25 cellular contexts compared by ENCODE assay signal in the genomic region with DNA sequence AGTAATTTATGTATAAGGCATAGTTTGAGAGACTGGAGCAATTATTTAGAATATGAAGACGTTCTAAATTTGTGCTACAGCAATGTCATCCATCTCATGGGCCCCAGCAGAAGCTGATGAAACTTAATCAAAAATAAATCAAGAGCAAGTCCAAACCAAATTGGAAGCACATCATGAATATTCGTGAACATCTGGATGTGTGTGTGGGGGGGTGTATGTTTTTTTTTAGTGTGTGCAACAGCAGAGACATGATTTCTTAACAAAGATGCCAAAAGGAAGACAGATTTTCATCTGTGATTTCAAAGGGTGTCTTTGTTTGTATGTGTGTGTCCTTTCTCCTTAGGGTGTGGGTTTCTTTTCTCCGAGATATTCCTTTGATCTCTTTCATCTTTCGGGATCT. TPM values are rescaled to one million over a fixed set of nuclear protein-coding genes. Genes with fewer than 3 reads are reported as not detected.
A peak's percentile ranks its signal among the peaks of the same experiment; 100 is the strongest.
DNase-seq lines count a peak whose midpoint lies in the region; ATAC-seq, FAIRE-seq and TF ChIP-seq lines count a peak whose summit lies in the region.
"Had no signal": no experiment of that assay in that cellular context is flagged by ENCODE, and none has a peak within 500 bp of the region (broad histone marks: within the 10 kb centered on the region; RNA-seq: fewer than 3 reads in every experiment).

No MANE protein-coding gene starts in this region.

- H3K9me3 ChIP-seq in Caco-2: no peaks in the 10 kb centered on the region
- H3K9me3 ChIP-seq in vagina: no peaks in the 10 kb centered on the region
- H3K9me3 ChIP-seq: Peyer's patch had no signal

- H3K9me3 Mint-ChIP-seq in Caco-2 (ENCODE audit: unreplicated experiment): no peaks in the 10 kb centered on the region
- no peaks in the 10 kb centered on the region for H3K9me3 Mint-ChIP-seq in neural crest cell
- no peaks in the 10 kb centered on the region for H3K9me3 Mint-ChIP-seq in activated CD8-positive, alpha-beta memory T cell treated with anti-CD3 and anti-CD28 coated beads, Interleukin-2, amount 10 ng/mL, durations not matched to agents 7 days and 5 days (ENCODE audit: low read depth)
- H3K9me3 Mint-ChIP-seq: CD8-positive, alpha-beta T cell had no signal

- TF ChIP-seq CTCF in AG10803 (conservative IDR thresholded peaks at IDR 0.05; ENCODE audit: low read length) (no peak), Caco-2 (IDR thresholded peaks at IDR 0.05; ENCODE audit: insufficient read depth in 1 of 2, low read depth in 1 of 2, low read length in 1 of 2, severe bottlenecking in 1 of 2, unreplicated experiment in 1 of 2) (no peak), neural crest cell (conservative IDR thresholded peaks at IDR 0.05) (no peak), vagina (IDR thresholded peaks at IDR 0.05) (no peak)

- no peak for TF ChIP-seq POLR2A in vagina (IDR thresholded peaks at IDR 0.05)

- POLR2A ChIA-PET in Caco-2 (lab: Charles Lee): no interaction called here

- H3K27ac Mint-ChIP-seq in Caco-2 (ENCODE audit: unreplicated experiment): peak overlapping the region; percentile 32
- peak overlapping the region; percentile 2 for H3K27ac Mint-ChIP-seq in neural crest cell (ENCODE audit: unreplicated experiment)
- H3K27ac Mint-ChIP-seq in activated CD8-positive, alpha-beta memory T cell treated with anti-CD3 and anti-CD28 coated beads, Interleukin-2, amount 10 ng/mL, durations not matched to agents 7 days and 5 days: no peak overlapping the region
- H3K27ac Mint-ChIP-seq: B cell; CD8-positive, alpha-beta T cell had no signal

- DNase-seq in AG10803 (ENCODE audit: low read depth) (peak; percentile 57), Caco-2 (no peak), neural crest cell (ENCODE audit: low read depth, low spot score) (no peak), 8988T (no peak), vagina (ENCODE audit: extremely low spot score in 2 of 2) (no peak), SK-N-DZ (ENCODE audit: low spot score) (no peak)
- DNase-seq in activated CD8-positive, alpha-beta memory T cell treated with anti-CD3 and anti-CD28 coated beads, Interleukin-2, amount 10 ng/mL, durations not matched to agents 7 days and 5 days: no peak
- DNase-seq: Calu3, Karpas-422, NCI-H1092, NCI-H1417 treated with DMSO at 0.1 percent for 48 hours, NCI-H1694 treated with DMSO at 0.1 percent for 48 hours, NCI-H2081, NCI-H2227 treated with DMSO at 0.1 percent for 48 hours, NCI-H526 treated with DMSO at 0.1 percent for 48 hours, OCI-M1, Peyer's patch, SIG-M5 had no signal

- CTCF ChIA-PET in Caco-2 (lab: Charles Lee): no interaction called here
- CTCF ChIA-PET in activated CD8-positive, alpha-beta memory T cell treated with anti-CD3 and anti-CD28 coated beads, Interleukin-2, amount 10 ng/mL, durations not matched to agents 7 days and 5 days (lab: Charles Lee): no interaction called here

- no peaks in the 10 kb centered on the region for H3K36me3 ChIP-seq in Caco-2 (ENCODE audit: control insufficient read depth, insufficient read depth, low read length)
- H3K36me3 ChIP-seq in vagina: no peaks in the 10 kb centered on the region
- H3K36me3 ChIP-seq: Peyer's patch had no signal

- H3K27me3 Mint-ChIP-seq in Caco-2 (ENCODE audit: insufficient read depth, unreplicated experiment) (no peaks in the 10 kb centered on the region), neural crest cell (ENCODE audit: low read depth) (no peaks in the 10 kb centered on the region)
- H3K27me3 Mint-ChIP-seq in activated CD8-positive, alpha-beta memory T cell treated with anti-CD3 and anti-CD28 coated beads, Interleukin-2, amount 10 ng/mL, durations not matched to agents 7 days and 5 days: peaks cover 14% of the 10 kb centered on the region

- intact Hi-C loops in Caco-2 (cut with micrococcal nuclease; ENCODE audit: unreplicated experiment): no loop called here
- intact Hi-C loops in vagina (cut with DNase I): no loop called here

- no TSS peak for BruUV-seq in Caco-2 (replicated peaks; lab: Mats Ljungman, UMichigan)

- H3K4me3 Mint-ChIP-seq in Caco-2 (ENCODE audit: unreplicated experiment): no peak overlapping the region
- peak overlapping the region; percentile 7 for H3K4me3 Mint-ChIP-seq in neural crest cell
- H3K4me3 Mint-ChIP-seq in activated CD8-positive, alpha-beta memory T cell treated with anti-CD3 and anti-CD28 coated beads, Interleukin-2, amount 10 ng/mL, durations not matched to agents 7 days and 5 days: no peak overlapping the region
- H3K4me3 Mint-ChIP-seq: B cell; CD8-positive, alpha-beta T cell had no signal

- H3K4me1 Mint-ChIP-seq in Caco-2 (ENCODE audit: low read depth, unreplicated experiment) (peaks cover 24% of the 10 kb centered on the region), neural crest cell (peaks cover 55% of the 10 kb centered on the region)
- H3K4me1 Mint-ChIP-seq in activated CD8-positive, alpha-beta memory T cell treated with anti-CD3 and anti-CD28 coated beads, Interleukin-2, amount 10 ng/mL, durations not matched to agents 7 days and 5 days: no peaks in the 10 kb centered on the region
- H3K4me1 Mint-ChIP-seq: B cell had no signal

- peaks cover 42% of the 10 kb centered on the region for H3K4me1 ChIP-seq in Caco-2
- peaks cover 42% of the 10 kb centered on the region for H3K4me1 ChIP-seq in vagina

- peak; percentile 29 for FAIRE-seq in endometrium (lab: Jason Lieb, UNC)
- FAIRE-seq: GM19239, H54 had no signal

- H3K4me3 ChIP-seq in AG10803 (ENCODE audit: low read length) (no peak overlapping the region), Caco-2 (ENCODE audit: low read depth, low read length) (no peak overlapping the region), vagina (no peak overlapping the region)
- H3K4me3 ChIP-seq: Peyer's patch had no signal

- peaks cover 5% of the 10 kb centered on the region for H3K36me3 Mint-ChIP-seq in Caco-2 (ENCODE audit: insufficient read depth, unreplicated experiment)
- peaks cover 2% of the 10 kb centered on the region for H3K36me3 Mint-ChIP-seq in neural crest cell (ENCODE audit: low read depth)
- H3K36me3 Mint-ChIP-seq in activated CD8-positive, alpha-beta memory T cell treated with anti-CD3 and anti-CD28 coated beads, Interleukin-2, amount 10 ng/mL, durations not matched to agents 7 days and 5 days: no peaks in the 10 kb centered on the region
- H3K36me3 Mint-ChIP-seq: CD8-positive, alpha-beta T cell had no signal

- no peak for ATAC-seq in activated CD8-positive, alpha-beta memory T cell treated with anti-CD3 and anti-CD28 coated beads, Interleukin-2, amount 10 ng/mL, durations not matched to agents 7 days and 5 days
- ATAC-seq: CD8-positive, alpha-beta T cell; HepG2 had no signal

- H3K27me3 ChIP-seq in Caco-2 (replicated peaks; ENCODE audit: control insufficient read depth, insufficient read depth, low read length) (no peaks in the 10 kb centered on the region), vagina (no peaks in the 10 kb centered on the region)
- H3K27me3 ChIP-seq: Peyer's patch had no signal

- no peak overlapping the region for H3K27ac ChIP-seq in vagina
- H3K27ac ChIP-seq: C4-2B, Peyer's patch had no signal

RNA-seq across cellular contexts. Expression of a gene that starts 58.9 kb away (rescaled TPM):
- 41.7 and 42.0 TPM in 2 replicates for total RNA-seq in Caco-2 (2022)
- 88.0 and 90.0 TPM in 2 replicates for total RNA-seq in neural crest cell
- total RNA-seq in vagina: 86.4 TPM
- under 1 TPM; 0.03 to 0.47 TPM for total RNA-seq in activated CD8-positive, alpha-beta memory T cell treated with anti-CD3 and anti-CD28 coated beads, Interleukin-2, amount 10 ng/mL, durations not matched to agents 7 days and 5 days
- polyA plus RNA-seq in SK-N-DZ (2014; cell fraction: cytosol; rRNA removed): 0.10 and 0.36 TPM in 2 replicates
- polyA plus RNA-seq in SK-N-DZ (2014; cell fraction: nucleus; rRNA removed): 0.03 TPM in 1 of 2 replicates, not detected in the other

Comparison
In these comparisons a context has a peak if more than half of its experiments do, and no peak if none do; other contexts are left out.
1. RNA of a gene that starts 58.9 kb away (total RNA-seq): 88.0 to 90.0 TPM in neural crest cell, 86.4 TPM in vagina (single experiment) and 41.7 to 42.0 TPM in Caco-2; 0.03 to 0.47 TPM in activated CD8-positive, alpha-beta memory T cell treated with anti-CD3 and anti-CD28 coated beads, Interleukin-2, amount 10 ng/mL, durations not matched to agents 7 days and 5 days; every median in the first group is over 10 times any median in the second.